29 cellular contexts compared by ENCODE assay signal in genomic region chr3:111031538-111031937, GRCh38.
"Had no signal": no experiment of that assay in that cellular context is flagged by ENCODE, and none has a peak within 500 bp of the region (broad histone marks: within the 10 kb centered on the region; RNA-seq: fewer than 3 reads in every experiment).

No MANE protein-coding gene starts in this region.

- H3K9me3 ChIP-seq: adrenal gland had no signal

- H3K27me3 ChIP-seq: adrenal gland, cardiac muscle cell had no signal

- ATAC-seq: activated CD8-positive, alpha-beta T cell treated with anti-CD3 and anti-CD28 coated beads for 36 hours; activated naive CD4-positive, alpha-beta T cell treated with anti-CD3 and anti-CD28 coated beads, Interleukin-2, amount 50 U/mL, for 72 hours; T-cell; T-helper 17 cell had no signal

- DNase-seq: activated B cell treated with CpG ODN at 0.5 μM for 24 hours; activated CD4-positive, alpha-beta memory T cell treated with anti-CD3 and anti-CD28 coated beads for 36 hours; activated CD4-positive, alpha-beta T cell treated with anti-CD3 and anti-CD28 coated beads for 4 hours; activated CD4-positive, alpha-beta T cell treated with anti-CD3 and anti-CD28 coated beads, Interleukin-2, amount 10 ng/mL, durations not matched to agents 24 days and 14 days; activated CD4-positive, alpha-beta T cell treated with anti-CD3 and anti-CD28 coated beads, Interleukin-2, amount 50 U/mL, for 1 hour; activated CD4-positive, alpha-beta T cell treated with anti-CD3 and anti-CD28 coated beads, Interleukin-2, amount 50 U/mL, for 4 hours; activated CD4-positive, CD25-positive, alpha-beta regulatory T cell treated with anti-CD3 and anti-CD28 coated beads, Interleukin-2, amount 50 U/mL, for 72 hours; activated CD8-positive, alpha-beta memory T cell treated with anti-CD3 and anti-CD28 coated beads, Interleukin-2, amount 50 U/mL, for 48 hours; activated CD8-positive, alpha-beta T cell treated with anti-CD3 and anti-CD28 coated beads for 36 hours; activated effector memory CD4-positive, alpha-beta T cell treated with Interleukin-2 at 50 U/mL for 16 hours; activated gamma-delta T cell; activated naive CD4-positive, alpha-beta T cell treated with anti-CD3 and anti-CD28 coated beads, Interleukin-2, amount 50 U/mL, for 16 hours; activated naive CD4-positive, alpha-beta T cell treated with Interleukin-2 at 50 U/mL for 16 hours; activated naive CD8-positive, alpha-beta T cell treated with anti-CD3 and anti-CD28 coated beads for 36 hours; activated T-cell treated with anti-CD3 and anti-CD28 coated beads, Interleukin-2, amount 50 U/mL, for 24 hours; activated T-cell treated with anti-CD3 and anti-CD28 coated beads, Interleukin-2, amount 50 U/mL, for 48 hours; adrenal gland; amniotic stem cell; aorta; caudate nucleus; cerebellar nuclear complex; T-cell; T-helper 17 cell; T1000 had no signal

- H3K4me3 ChIP-seq: adrenal gland, cardiac muscle cell had no signal

- H3K27ac ChIP-seq: adrenal gland, cardiac muscle cell, VCaP had no signal

- H3K4me1 ChIP-seq: adrenal gland had no signal

- H3K36me3 ChIP-seq: adrenal gland, cardiac muscle cell had no signal

- FAIRE-seq: bronchial epithelial cell, TTC549 had no signal
